ENCODE assay signal across 8 cellular contexts in the genomic region with DNA sequence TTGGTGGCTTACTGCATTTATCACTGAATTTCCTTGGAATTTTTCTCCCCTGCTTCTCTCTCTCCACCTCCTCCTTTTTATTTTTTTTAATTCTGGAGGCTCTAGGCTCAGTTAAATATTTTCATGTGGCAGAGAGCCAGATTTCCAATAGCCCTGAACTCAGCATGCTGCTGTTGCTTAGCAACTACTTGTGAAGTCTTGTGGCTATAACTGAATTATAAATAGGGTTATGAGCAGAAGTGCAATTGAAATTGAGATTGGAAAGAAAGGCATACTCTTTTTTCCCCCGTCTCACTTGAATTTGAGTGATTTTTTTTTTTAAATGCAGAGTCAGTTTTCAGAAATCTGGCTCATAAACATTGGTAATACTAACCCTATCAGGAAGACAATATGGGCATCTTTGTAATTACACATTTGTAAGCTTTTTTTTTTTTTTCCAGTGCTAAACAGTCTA. TPM values are rescaled to one million over a fixed set of nuclear protein-coding genes. Genes with fewer than 3 reads are reported as not detected.
DNase-seq lines count a peak whose midpoint lies in the region; ATAC-seq and TF ChIP-seq lines count a peak whose summit lies in the region.

No MANE protein-coding gene starts in this region.

- no peaks in the 10 kb centered on the region for H3K9me3 ChIP-seq in mammary epithelial cell (replicated peaks; ENCODE audit: insufficient read depth, low read length)

- peaks cover 4 to 15% of the 10 kb centered on the region in 2 donors for H3K36me3 Mint-ChIP-seq in activated T-cell treated with anti-CD3 and anti-CD28 coated beads, Interleukin-2, amount 50 U/mL, for 72 hours (ENCODE audit: insufficient read depth in 2 of 2)

- no peak for TF ChIP-seq CTCF in mammary epithelial cell (conservative IDR thresholded peaks at IDR 0.05 in 1 of 2, IDR thresholded peaks at IDR 0.05 in 1 of 2; ENCODE audit: extremely low read depth in 1 of 2, insufficient read depth in 1 of 2, low read depth in 1 of 2, low read length in 2 of 2)

- peaks cover 93% of the 10 kb centered on the region for H3K79me2 ChIP-seq in mammary epithelial cell (ENCODE audit: insufficient read depth, low read length)

- 0% methylated on average over 1 of the region's 1 CpG for WGBS in mammary epithelial cell (ENCODE audit: low coverage, missing lambda C conversion rate)

- no peaks in the 10 kb centered on the region for H3K36me3 ChIP-seq in mammary epithelial cell (ENCODE audit: insufficient read depth, low read length)

- H3K9ac ChIP-seq in mammary epithelial cell (ENCODE audit: insufficient read depth, low read length) = no peak overlapping the region

- intact Hi-C loops in mammary epithelial cell (cut with micrococcal nuclease) = loop anchor here (5.0 kb wide), 1 partner anchor 36 kb away; the partner anchor contains the start of gene ATF7IP

- H3K4me3 ChIP-seq in mammary epithelial cell (replicated peaks in 1 of 3; ENCODE audit: insufficient read depth in 1 of 3, low read depth in 2 of 3, low read length in 3 of 3) = no peak overlapping the region

- no TSS peak for BruUV-seq in mammary epithelial cell (replicated peaks; lab: Mats Ljungman, UMichigan)

- peak overlapping the region; percentile 63 for H3K27ac ChIP-seq in mammary epithelial cell (ENCODE audit: insufficient read depth, low read depth, low read length)
- H3K27ac ChIP-seq in layer of hippocampus (ENCODE audit: low read depth, low read length) = peak overlapping the region; percentile 13
- H3K27ac ChIP-seq in temporal lobe (ENCODE audit: low read depth, low read length) = peak overlapping the region; percentile 22

- H3K27me3 ChIP-seq in mammary epithelial cell (ENCODE audit: insufficient read depth, low read length) (no peaks in the 10 kb centered on the region), layer of hippocampus (ENCODE audit: control insufficient read depth, insufficient read depth, low read length) (no peaks in the 10 kb centered on the region)

- CTCF ChIA-PET in mammary epithelial cell (lab: Charles Lee; ENCODE audit: low non-redundant PET) = no interaction called here

- H4K20me1 ChIP-seq in mammary epithelial cell (ENCODE audit: insufficient read depth, low read length) = no peaks in the 10 kb centered on the region

- ATAC-seq in activated T-cell treated with anti-CD3 and anti-CD28 coated beads, Interleukin-2, amount 50 U/mL, for 72 hours (replicated peaks in 1 of 2) = peak; percentile 39 to 47
- ATAC-seq in HG03342 (IDR thresholded peaks at IDR 0.05; ENCODE audit: unreplicated experiment) (peak; percentile 63), GM21825 (IDR thresholded peaks at IDR 0.05; ENCODE audit: unreplicated experiment) (no peak)

- H3K27ac Mint-ChIP-seq in activated T-cell treated with anti-CD3 and anti-CD28 coated beads, Interleukin-2, amount 50 U/mL, for 72 hours = peak overlapping the region; percentile 96

- in situ Hi-C loops in mammary epithelial cell (cut with MboI; ENCODE audit: low sequenced_read_pairs in 2 of 2) = no loop called here

- DNase-seq in activated T-cell treated with anti-CD3 and anti-CD28 coated beads, Interleukin-2, amount 50 U/mL, for 72 hours = no peak
- DNase-seq in activated T-cell treated with anti-CD3 and anti-CD28 coated beads for 4 hours (no peak), NCI-H510A treated with DMSO at 0.1 percent for 48 hours (lab: John Stamatoyannopoulos, UW) (peak; percentile 72), mammary epithelial cell (peak; percentile 59)

- no peak overlapping the region for H2AFZ ChIP-seq in mammary epithelial cell (ENCODE audit: low read depth, low read length)

- H3K4me1 Mint-ChIP-seq in activated T-cell treated with anti-CD3 and anti-CD28 coated beads, Interleukin-2, amount 50 U/mL, for 72 hours (ENCODE audit: low read depth) = peaks cover 78% of the 10 kb centered on the region

- H3K4me3 Mint-ChIP-seq in activated T-cell treated with anti-CD3 and anti-CD28 coated beads, Interleukin-2, amount 50 U/mL, for 72 hours = peak overlapping the region; percentile 70 to 89

- H3K9me3 Mint-ChIP-seq in activated T-cell treated with anti-CD3 and anti-CD28 coated beads, Interleukin-2, amount 50 U/mL, for 72 hours = no peaks in the 10 kb centered on the region

- dilution Hi-C loops in mammary epithelial cell (cut with HindIII; ENCODE audit: low sequenced_read_pairs) = no loop called here

- H3K27me3 Mint-ChIP-seq in activated T-cell treated with anti-CD3 and anti-CD28 coated beads, Interleukin-2, amount 50 U/mL, for 72 hours (ENCODE audit: low read depth) = no peaks in the 10 kb centered on the region

- H3K4me2 ChIP-seq in mammary epithelial cell (ENCODE audit: insufficient read depth, low read depth, low read length) = peak overlapping the region; percentile 41

- H3K4me1 ChIP-seq in mammary epithelial cell (ENCODE audit: insufficient read depth, low read length) = peaks cover 19% of the 10 kb centered on the region

RNA-seq across cellular contexts. Expression of gene ATF7IP, which starts 38.3 kb away (rescaled TPM):
- 100 to 1,000 TPM; 129 to 139 TPM for total RNA-seq in activated T-cell treated with anti-CD3 and anti-CD28 coated beads, Interleukin-2, amount 50 U/mL, for 72 hours
- total RNA-seq in mammary epithelial cell (10 to 100 TPM; 33.3 to 41.0 TPM), temporal lobe (62.7 TPM)
- polyA plus RNA-seq in mammary epithelial cell = 8.2 TPM
- polyA minus RNA-seq in mammary epithelial cell = 59.9 TPM

Comparison
In these comparisons a context has a peak if more than half of its experiments do, and no peak if none do; other contexts are left out.
1. DNase-seq: peak in NCI-H510A treated with DMSO at 0.1 percent for 48 hours (single experiment) and mammary epithelial cell (single experiment); none in activated T-cell treated with anti-CD3 and anti-CD28 coated beads, Interleukin-2, amount 50 U/mL, for 72 hours (0 of 2) and activated T-cell treated with anti-CD3 and anti-CD28 coated beads for 4 hours (single experiment).
2. H3K27ac ChIP-seq: peak in every context shown above with its lines; median percentile 63 in mammary epithelial cell; 22 in temporal lobe; 13 in layer of hippocampus.